13 cellular contexts compared by ENCODE assay signal in the genomic region with DNA sequence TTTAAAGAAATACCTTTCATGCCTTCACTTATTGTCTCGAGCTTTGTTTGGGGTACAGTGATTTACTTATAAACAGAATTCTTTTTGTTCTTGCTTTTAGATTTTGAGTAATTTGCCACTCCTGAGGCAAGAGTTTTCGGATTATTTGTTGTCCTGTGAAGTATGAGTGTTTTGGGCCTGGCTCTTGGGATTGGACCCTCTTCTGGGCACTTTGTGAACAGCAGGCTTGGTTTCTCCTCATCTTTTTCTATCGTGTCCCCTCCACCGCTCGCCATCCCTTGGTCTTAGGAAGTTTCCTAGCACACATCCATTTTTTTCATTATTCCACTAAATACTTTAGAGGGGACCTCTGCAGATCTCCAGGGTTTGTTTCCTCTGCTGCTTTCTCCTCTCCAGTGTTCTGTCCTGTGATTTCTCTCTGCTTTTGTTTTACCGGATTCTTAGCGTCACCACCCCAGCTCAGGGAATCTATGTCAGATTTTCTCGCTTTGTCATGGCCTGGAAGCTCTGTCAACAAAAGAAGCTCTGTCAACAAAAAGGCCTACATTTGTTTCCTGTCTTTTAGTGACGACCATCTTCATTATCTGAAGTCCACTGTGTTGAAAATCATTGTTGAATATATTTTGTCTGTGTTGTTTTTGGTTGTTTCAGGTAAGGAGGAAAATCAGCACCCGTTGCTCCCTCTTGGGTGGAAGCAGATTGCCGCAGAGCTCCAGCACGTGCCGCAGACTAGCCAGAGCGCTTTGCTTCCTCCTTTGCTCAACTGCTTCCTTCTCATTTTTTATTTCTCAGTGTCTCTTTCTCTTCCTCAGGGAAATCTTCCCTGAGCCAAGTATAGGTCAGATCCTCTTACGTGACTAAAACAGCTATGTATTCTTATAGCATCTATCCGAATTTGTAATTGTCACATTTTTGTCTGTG. TPM values are rescaled to one million over a fixed set of nuclear protein-coding genes. Genes with fewer than 3 reads are reported as not detected.
DNase-seq lines count a peak whose midpoint lies in the region; ATAC-seq, FAIRE-seq and TF ChIP-seq lines count a peak whose summit lies in the region.
"Had no signal": no experiment of that assay in that cellular context is flagged by ENCODE, and none has a peak within 500 bp of the region (broad histone marks: within the 10 kb centered on the region; RNA-seq: fewer than 3 reads in every experiment).

No MANE protein-coding gene starts in this region.

- H3K9ac ChIP-seq in mesendoderm (ENCODE audit: low read length), result no peak overlapping the region

- no peaks in the 10 kb centered on the region for H3K79me2 ChIP-seq in mesendoderm (ENCODE audit: control insufficient read depth, insufficient read depth, low read length)

- no peak overlapping the region for H3K4ac ChIP-seq in mesendoderm (ENCODE audit: low read depth, low read length)

- no peaks in the 10 kb centered on the region for H3K79me1 ChIP-seq in mesendoderm (ENCODE audit: low read length)

- no peak overlapping the region for H3K18ac ChIP-seq in mesendoderm (ENCODE audit: low read length)

- no peak overlapping the region for H2BK15ac ChIP-seq in mesendoderm (replicated peaks; ENCODE audit: low read depth)

- no peak overlapping the region for H4K5ac ChIP-seq in mesendoderm (ENCODE audit: low read length)

- H3K27me3 ChIP-seq in bronchial epithelial cell (ENCODE audit: control insufficient read depth, insufficient read depth, low read length), result no peaks in the 10 kb centered on the region
- no peaks in the 10 kb centered on the region for H3K27me3 ChIP-seq in mesendoderm (ENCODE audit: insufficient read depth, low read length, poor library complexity)

- DNase-seq in ELF-1 (ENCODE audit: low read depth, low spot score), result peak; percentile 60
- no peak for DNase-seq in bronchial epithelial cell (ENCODE audit: low read depth)
- DNase-seq in mesendoderm, result peak; percentile 77
- no peak for DNase-seq in NCI-H128 (lab: John Stamatoyannopoulos, UW; ENCODE audit: unreplicated experiment)
- no peak for DNase-seq in RCC 7860 (ENCODE audit: low spot score)
- DNase-seq: NCI-H1436 had no signal

- H3K27ac ChIP-seq in mesendoderm (ENCODE audit: low read depth, low read length), result no peak overlapping the region

- no peak for ATAC-seq in GM18867 (IDR thresholded peaks at IDR 0.05; ENCODE audit: unreplicated experiment)
- no peak for ATAC-seq in HG02623 (IDR thresholded peaks at IDR 0.05; ENCODE audit: unreplicated experiment)
- ATAC-seq: activated CD4-positive, CD25-positive, alpha-beta regulatory T cell treated with anti-CD3 and anti-CD28 coated beads, Interleukin-2, amount 50 U/mL, for 24 hours had no signal

- no peak overlapping the region for H3K23ac ChIP-seq in mesendoderm (ENCODE audit: low read length)

- no peak overlapping the region for H2AK5ac ChIP-seq in mesendoderm (ENCODE audit: low read length)

- no CpG with 5 or more reads among the region's 16 CpGs for WGBS in mesendoderm (ENCODE audit: extremely low coverage, insufficient coverage, low lambda C conversion rate)

- no peak overlapping the region for H2BK120ac ChIP-seq in mesendoderm (ENCODE audit: low read depth, low read length)

- H3K4me1 ChIP-seq in mesendoderm (ENCODE audit: control insufficient read depth, low read depth, low read length), result no peaks in the 10 kb centered on the region

- H3K4me2 ChIP-seq in mesendoderm (ENCODE audit: low read length), result no peak overlapping the region

- H2BK5ac ChIP-seq in mesendoderm (ENCODE audit: low read length), result no peak overlapping the region

- H4K8ac ChIP-seq in mesendoderm (ENCODE audit: low read depth, low read length), result no peak overlapping the region

- H3K36me3 ChIP-seq in bronchial epithelial cell (ENCODE audit: control insufficient read depth, insufficient read depth, low read length) (no peaks in the 10 kb centered on the region), mesendoderm (ENCODE audit: control insufficient read depth, insufficient read depth, low read length) (no peaks in the 10 kb centered on the region)

- peak; percentile 76 for FAIRE-seq in bronchial epithelial cell (lab: Jason Lieb, UNC)
- FAIRE-seq in RCC 7860 (lab: Jason Lieb, UNC), result no peak
- FAIRE-seq: GM12892, keratinocyte had no signal

- no peak overlapping the region for H3K4me3 ChIP-seq in bronchial epithelial cell (ENCODE audit: low read depth, low read length)
- no peak overlapping the region for H3K4me3 ChIP-seq in mesendoderm (ENCODE audit: low read length)

- TF ChIP-seq CTCF in LNCAP (IDR thresholded peaks at IDR 0.05), result peak; percentile 32; the same call in 1 of the 2 replicates
- peak; percentile 27 for TF ChIP-seq CTCF in bronchial epithelial cell (IDR thresholded peaks at IDR 0.05; ENCODE audit: insufficient read depth, low read length, severe bottlenecking)

- H3K56ac ChIP-seq in mesendoderm (ENCODE audit: low read length), result peak overlapping the region; percentile 56

RNA-seq across cellular contexts. Expression of a gene that starts 27.8 kb away (rescaled TPM):
- total RNA-seq in bronchial epithelial cell, result under 0.01 and 0.13 TPM in 2 replicates
- polyA plus RNA-seq in mesendoderm (2013, experiment 1 of 2), result 0.04 TPM
- 0.03 TPM for polyA plus RNA-seq in mesendoderm (2013, experiment 2 of 2)
- total RNA-seq: skeletal muscle tissue had no signal
- polyA plus RNA-seq: keratinocyte had no signal

Comparison
In these comparisons a context has a peak if more than half of its experiments do, and no peak if none do; other contexts are left out.
1. DNase-seq: peak in ELF-1 (single experiment) and mesendoderm (single experiment); none in bronchial epithelial cell (single experiment), NCI-H128 (single experiment) and RCC 7860 (single experiment).